11 cellular contexts compared by ENCODE assay signal in the genomic region with DNA sequence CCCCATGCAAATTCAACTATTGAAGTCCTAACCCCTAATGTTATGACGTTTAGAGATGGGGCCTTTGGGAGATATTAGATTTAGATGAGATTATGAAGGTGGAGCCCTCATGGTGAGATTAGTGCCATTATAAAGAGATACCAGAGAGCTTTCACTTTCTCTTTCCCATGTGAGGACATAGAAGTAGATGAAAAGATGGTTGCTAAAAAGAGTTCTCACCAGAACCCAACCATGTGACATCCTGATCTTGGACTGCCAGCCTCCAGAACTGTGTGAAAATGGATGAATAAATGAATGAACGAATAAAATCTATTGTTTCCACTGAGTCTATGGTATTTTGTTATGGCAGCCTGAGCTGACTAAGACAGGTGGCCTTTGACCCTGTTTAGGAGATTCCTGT. TPM values are rescaled to one million over a fixed set of nuclear protein-coding genes. Genes with fewer than 3 reads are reported as not detected.
DNase-seq lines count a peak whose midpoint lies in the region; ATAC-seq lines count a peak whose summit lies in the region.
"Had no signal": no experiment of that assay in that cellular context is flagged by ENCODE, and none has a peak within 500 bp of the region (broad histone marks: within the 10 kb centered on the region; RNA-seq: fewer than 3 reads in every experiment).

No MANE protein-coding gene starts in this region.

- H3K4me1 Mint-ChIP-seq in activated CD4-positive, alpha-beta T cell treated with anti-CD3 and anti-CD28 coated beads, Interleukin-2, amount 10 ng/mL, durations not matched to agents 7 days and 5 days = peaks cover 32% of the 10 kb centered on the region

- no peaks in the 10 kb centered on the region for H3K27me3 ChIP-seq in aorta (ENCODE audit: control insufficient read depth in 1 of 2, insufficient read depth in 2 of 2, low read length in 1 of 2)
- H3K27me3 ChIP-seq: stomach had no signal

- H3K4me3 Mint-ChIP-seq in activated CD4-positive, alpha-beta T cell treated with anti-CD3 and anti-CD28 coated beads, Interleukin-2, amount 10 ng/mL, durations not matched to agents 7 days and 5 days = peak overlapping the region; percentile 11

- no peaks in the 10 kb centered on the region for H3K27me3 Mint-ChIP-seq in activated CD4-positive, alpha-beta T cell treated with anti-CD3 and anti-CD28 coated beads, Interleukin-2, amount 10 ng/mL, durations not matched to agents 7 days and 5 days

- no peak for DNase-seq in activated CD4-positive, alpha-beta T cell treated with anti-CD3 and anti-CD28 coated beads, Interleukin-2, amount 10 ng/mL, durations not matched to agents 7 days and 5 days
- DNase-seq in activated CD4-positive, alpha-beta T cell treated with anti-CD3 and anti-CD28 coated beads for 1 hour = no peak
- DNase-seq in RPMI7951 (ENCODE audit: low read depth) (peak; percentile 15), NCI-H345 treated with DMSO at 0.1 percent for 48 hours (lab: John Stamatoyannopoulos, UW; ENCODE audit: unreplicated experiment) (no peak), aorta (no peak), Kasumi-1 (lab: John Stamatoyannopoulos, UW) (no peak)
- no peak for DNase-seq in stimulated activated naive CD8-positive, alpha-beta T cell treated with anti-CD3 and anti-CD28 coated beads, Interleukin-15, Interleukin-2, amounts not matched to agents 100 U/mL and 50 U/mL, for 24 hours
- DNase-seq: islet precursor cell, stomach had no signal

- CTCF ChIA-PET in activated CD4-positive, alpha-beta T cell treated with anti-CD3 and anti-CD28 coated beads, Interleukin-2, amount 10 ng/mL, durations not matched to agents 7 days and 5 days (lab: Charles Lee) = no interaction called here

- ATAC-seq in HG02870 (IDR thresholded peaks at IDR 0.05; ENCODE audit: unreplicated experiment) (peak; percentile 35), aorta (ENCODE audit: low FRiP score) (no peak)
- ATAC-seq in stimulated activated naive CD8-positive, alpha-beta T cell treated with anti-CD3 and anti-CD28 coated beads, Interleukin-15, Interleukin-2, amounts not matched to agents 100 U/mL and 50 U/mL, for 24 hours = peak; percentile 40
- ATAC-seq: sciatic nerve had no signal

- no peaks in the 10 kb centered on the region for H3K4me1 ChIP-seq in aorta (ENCODE audit: control insufficient read depth in 1 of 2, insufficient read depth in 2 of 2, low read length in 2 of 2)

- no peaks in the 10 kb centered on the region for H3K9me3 ChIP-seq in aorta (ENCODE audit: control insufficient read depth, low read length)

- POLR2A ChIA-PET in activated CD4-positive, alpha-beta T cell treated with anti-CD3 and anti-CD28 coated beads, Interleukin-2, amount 10 ng/mL, durations not matched to agents 7 days and 5 days (lab: Charles Lee) = no interaction called here

- WGBS in aorta, 2 donors = 65 to 79% methylated on average over 2 of the region's 2 CpGs

- H3K36me3 ChIP-seq in aorta (ENCODE audit: control insufficient read depth in 1 of 2, insufficient read depth in 2 of 2, low read length in 1 of 2) = no peaks in the 10 kb centered on the region
- H3K36me3 ChIP-seq: stomach had no signal

- peak overlapping the region; percentile 70 for H3K27ac Mint-ChIP-seq in activated CD4-positive, alpha-beta T cell treated with anti-CD3 and anti-CD28 coated beads, Interleukin-2, amount 10 ng/mL, durations not matched to agents 7 days and 5 days

- no peak overlapping the region for H3K4me3 ChIP-seq in aorta (ENCODE audit: low read length in 2 of 2)
- H3K4me3 ChIP-seq: stomach had no signal

- no peak overlapping the region for H3K27ac ChIP-seq in aorta (ENCODE audit: low read depth in 1 of 2, low read length in 2 of 2)

- H3K36me3 Mint-ChIP-seq in activated CD4-positive, alpha-beta T cell treated with anti-CD3 and anti-CD28 coated beads, Interleukin-2, amount 10 ng/mL, durations not matched to agents 7 days and 5 days (ENCODE audit: low read depth) = peaks cover 7% of the 10 kb centered on the region

- peaks cover 8% of the 10 kb centered on the region for H3K9me3 Mint-ChIP-seq in activated CD4-positive, alpha-beta T cell treated with anti-CD3 and anti-CD28 coated beads, Interleukin-2, amount 10 ng/mL, durations not matched to agents 7 days and 5 days

- intact Hi-C loops in aorta (cut with DNase I) = no loop called here

RNA-seq across cellular contexts. Expression of a gene that starts 50.6 kb away (rescaled TPM):
- total RNA-seq in activated CD4-positive, alpha-beta T cell treated with anti-CD3 and anti-CD28 coated beads, Interleukin-2, amount 10 ng/mL, durations not matched to agents 7 days and 5 days = 1 to 10 TPM; 3.1 to 4.0 TPM
- 9.2 and 12.1 TPM in 2 replicates for total RNA-seq in RPMI7951 (2014; rRNA removed; shearing (Covaris generic))
- total RNA-seq in aorta = 10 to 100 TPM; 12.0 to 17.2 TPM
- 1 to 10 TPM; 4.4 to 7.1 TPM for polyA plus RNA-seq in aorta
